In genomic region chr17:19978803-19979202, GRCh38 we compare ENCODE assay signal across 9 cellular contexts. TPM values are rescaled to one million over a fixed set of nuclear protein-coding genes. Genes with fewer than 3 reads are reported as not detected.
A peak's percentile ranks its signal among the peaks of the same experiment; 100 is the strongest.
DNase-seq lines count a peak whose midpoint lies in the region; ATAC-seq lines count a peak whose summit lies in the region.
"Had no signal": no experiment of that assay in that cellular context is flagged by ENCODE, and none has a peak within 500 bp of the region (broad histone marks: within the 10 kb centered on the region; RNA-seq: fewer than 3 reads in every experiment).

No MANE protein-coding gene starts in this region.

- peak overlapping the region; percentile 85 for H3K4me2 ChIP-seq in BLaER1

- intact Hi-C loops in left cardiac atrium (cut with DNase I) = no loop called here

- H3K36me3 Mint-ChIP-seq in activated naive CD8-positive, alpha-beta T cell treated with anti-CD3 and anti-CD28 coated beads for 36 hours = peaks cover 32% of the 10 kb centered on the region

- ATAC-seq in GM18873 (IDR thresholded peaks at IDR 0.05; ENCODE audit: low FRiP score, unreplicated experiment) = no peak
- no peak for ATAC-seq in HG02884 (IDR thresholded peaks at IDR 0.05; ENCODE audit: unreplicated experiment)
- ATAC-seq in left cardiac atrium = no peak

- peaks cover 24% of the 10 kb centered on the region for H4K20me1 ChIP-seq in BLaER1

- H3K4me1 ChIP-seq in BLaER1 = peaks cover 36% of the 10 kb centered on the region
- H3K4me1 ChIP-seq in HUES64 (ENCODE audit: insufficient read depth, low read length) = peaks cover 10% of the 10 kb centered on the region; the same call in 1 of the 2 replicates
- H3K4me1 ChIP-seq in muscle layer of duodenum (ENCODE audit: control insufficient read depth in 1 of 2, insufficient read depth in 2 of 2, low read length in 2 of 2) = peaks cover 8 to 27% of the 10 kb centered on the region in 2 donors

- H3K9me3 Mint-ChIP-seq in activated naive CD8-positive, alpha-beta T cell treated with anti-CD3 and anti-CD28 coated beads for 36 hours = peaks cover 5% of the 10 kb centered on the region

- peaks cover 7% of the 10 kb centered on the region; the same call in 1 of the 2 replicates for H3K9me3 ChIP-seq in BLaER1
- peaks cover 9% of the 10 kb centered on the region; the same call in 1 of the 2 replicates for H3K9me3 ChIP-seq in HUES64 (ENCODE audit: insufficient read depth, low read depth, low read length)
- H3K9me3 ChIP-seq in muscle layer of duodenum (ENCODE audit: control insufficient read depth in 1 of 2, low read length in 2 of 2) = no peaks in the 10 kb centered on the region
- H3K9me3 ChIP-seq: pancreas had no signal

- H3K4me3 ChIP-seq in BLaER1 = peak overlapping the region; percentile 96
- H3K4me3 ChIP-seq in HUES64 (ENCODE audit: low read length) = 0 out of 2 replicates have a peak overlapping the region, but pooled peaks have one; percentile 100
- H3K4me3 ChIP-seq in muscle layer of duodenum (ENCODE audit: low read depth in 1 of 2, low read length in 2 of 2) = peak overlapping the region; percentile 98

- no peak for DNase-seq in activated naive CD8-positive, alpha-beta T cell treated with anti-CD3 and anti-CD28 coated beads for 36 hours
- DNase-seq in GM19240 (ENCODE audit: insufficient read length, low spot score) (no peak), left cardiac atrium (no peak)

- H3K27ac ChIP-seq in BLaER1 (peak overlapping the region; percentile 99), HUES64 (ENCODE audit: low read depth, low read length) (no peak overlapping the region), muscle layer of duodenum (ENCODE audit: low read length) (peak overlapping the region; percentile 97)

- peaks cover 24% of the 10 kb centered on the region for H3K4me1 Mint-ChIP-seq in activated naive CD8-positive, alpha-beta T cell treated with anti-CD3 and anti-CD28 coated beads for 36 hours

- H3K27me3 Mint-ChIP-seq in activated naive CD8-positive, alpha-beta T cell treated with anti-CD3 and anti-CD28 coated beads for 36 hours = no peaks in the 10 kb centered on the region

- peak overlapping the region; percentile 99 for H3K27ac Mint-ChIP-seq in activated naive CD8-positive, alpha-beta T cell treated with anti-CD3 and anti-CD28 coated beads for 36 hours

- 95% methylated on average over 13 of the region's 13 CpGs for whole genome bisulfite sequencing in HUES64

- H3K4me3 Mint-ChIP-seq in activated naive CD8-positive, alpha-beta T cell treated with anti-CD3 and anti-CD28 coated beads for 36 hours = peak overlapping the region; percentile 94

- H3K27me3 ChIP-seq in BLaER1 = no peaks in the 10 kb centered on the region
- no peaks in the 10 kb centered on the region for H3K27me3 ChIP-seq in HUES64 (ENCODE audit: insufficient read depth, low read length)
- no peaks in the 10 kb centered on the region for H3K27me3 ChIP-seq in muscle layer of duodenum (ENCODE audit: low read depth, low read length)
- H3K27me3 ChIP-seq: pancreas had no signal

- H3K9ac ChIP-seq in BLaER1 (peak overlapping the region; percentile 99; the same call in 1 of the 2 replicates), HUES64 (ENCODE audit: low read depth, low read length) (no peak overlapping the region)

- H3K36me3 ChIP-seq in BLaER1 (peaks cover 23% of the 10 kb centered on the region), HUES64 (ENCODE audit: insufficient read depth, low read length) (peaks cover 8% of the 10 kb centered on the region; the same call in 1 of the 2 replicates), muscle layer of duodenum (ENCODE audit: control insufficient read depth in 1 of 2, insufficient read depth in 2 of 2, low read length in 2 of 2) (no peaks in the 10 kb centered on the region)
- H3K36me3 ChIP-seq: pancreas had no signal

RNA-seq across cellular contexts. Expression of gene AKAP10, which starts 1.2 kb away (rescaled TPM):
- 12.2 TPM for polyA plus RNA-seq in HUES64 (2013, experiment 1 of 2)
- polyA plus RNA-seq in HUES64 (2013, experiment 2 of 2) = 14.7 TPM
- total RNA-seq in activated naive CD8-positive, alpha-beta T cell treated with anti-CD3 and anti-CD28 coated beads for 36 hours = 10 to 100 TPM; 25.7 to 27.5 TPM
- total RNA-seq in left cardiac atrium = 10 to 100 TPM; 15.4 to 22.7 TPM

RNA-seq across cellular contexts. Expression of gene SPECC1, which starts 30.4 kb away (rescaled TPM):
- 40.4 TPM for polyA plus RNA-seq in HUES64 (2013, experiment 1 of 2)
- 45.3 TPM for polyA plus RNA-seq in HUES64 (2013, experiment 2 of 2)
- 1 to 10 TPM; 6.6 to 7.3 TPM for total RNA-seq in activated naive CD8-positive, alpha-beta T cell treated with anti-CD3 and anti-CD28 coated beads for 36 hours
- 10 to 100 TPM; 12.6 to 14.2 TPM for total RNA-seq in left cardiac atrium
